12 cellular contexts compared by ENCODE assay signal in the genomic region with DNA sequence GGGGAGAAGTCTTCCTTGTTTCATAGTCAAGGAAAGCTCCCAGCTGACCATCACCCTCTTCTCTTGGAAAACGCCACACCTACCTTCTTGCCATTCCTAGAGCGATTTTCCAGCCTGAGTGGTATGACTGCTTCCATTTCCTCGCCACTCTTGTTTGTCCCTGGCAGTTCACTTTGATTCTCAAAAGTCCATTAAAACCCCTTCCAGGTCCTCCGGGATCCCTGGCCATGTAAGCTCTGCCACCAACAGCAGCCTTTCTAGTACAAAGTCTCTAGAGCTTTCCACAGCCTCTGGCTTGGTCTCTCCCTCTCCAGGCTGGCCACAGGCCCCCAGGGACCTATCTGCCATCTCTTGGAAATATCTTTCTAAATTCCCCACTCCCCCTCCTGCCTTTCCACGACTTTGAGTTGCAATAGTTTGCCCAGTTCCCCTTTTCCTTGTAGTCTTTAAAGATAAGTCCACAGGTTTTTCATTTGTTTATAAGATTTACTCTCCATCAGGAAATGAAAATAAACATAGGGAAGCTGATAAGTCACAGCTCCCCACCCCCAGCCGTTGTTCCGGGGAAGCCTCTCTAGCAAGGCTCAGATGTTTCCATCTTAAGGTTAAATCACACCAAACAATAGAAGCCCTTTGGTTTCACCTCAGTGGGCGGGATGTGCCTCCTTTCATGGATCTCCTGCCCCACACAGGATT. TPM values are rescaled to one million over a fixed set of nuclear protein-coding genes. Genes with fewer than 3 reads are reported as not detected.
DNase-seq lines count a peak whose midpoint lies in the region; ATAC-seq and TF ChIP-seq lines count a peak whose summit lies in the region.
"Had no signal": no experiment of that assay in that cellular context is flagged by ENCODE, and none has a peak within 500 bp of the region (broad histone marks: within the 10 kb centered on the region; RNA-seq: fewer than 3 reads in every experiment).

No MANE protein-coding gene starts in this region.

- no peak for TF ChIP-seq CTCF in HEK293 (tag by site-specific recombination; IDR thresholded peaks at IDR 0.05)
- no peak for TF ChIP-seq CTCF in lower lobe of right lung (IDR thresholded peaks at IDR 0.05)
- no peak for TF ChIP-seq CTCF in GM10248 (IDR thresholded peaks at IDR 0.05; ENCODE audit: control extremely low read depth, extremely low read depth, low read depth, missing control alignments)

- no peak for TF ChIP-seq POLR2A in GM18505 (IDR thresholded peaks at IDR 0.05; ENCODE audit: borderline replicate concordance, extremely low read depth, insufficient read depth, insufficient read length)

- H3K9me3 ChIP-seq in HEK293 (ENCODE audit: control insufficient read depth, insufficient read depth, low read depth, low read length) = no peaks in the 10 kb centered on the region
- no peaks in the 10 kb centered on the region for H3K9me3 ChIP-seq in lower lobe of right lung
- H3K9me3 ChIP-seq: Peyer's patch had no signal

- H3K79me2 ChIP-seq in ACC112 (ENCODE audit: control insufficient read depth, insufficient read depth, low read length, unreplicated experiment) = no peaks in the 10 kb centered on the region

- DNase-seq in UCSD-AML1 (lab: John Stamatoyannopoulos, UW; ENCODE audit: unreplicated experiment) (peak; percentile 25), lower lobe of right lung (no peak), KG1 (lab: John Stamatoyannopoulos, UW) (no peak), GM10248 (ENCODE audit: extremely low spot score) (no peak), NCI-H446 treated with DMSO at 0.1 percent for 48 hours (lab: John Stamatoyannopoulos, UW) (no peak)
- DNase-seq: midbrain, NCI-H1092, WERI-Rb-1 had no signal

- intact Hi-C loops in lower lobe of right lung (cut with DNase I) = no loop called here

- H3K4me1 ChIP-seq in ACC112 (ENCODE audit: control insufficient read depth, insufficient read depth, low read length, unreplicated experiment) = peaks cover 9% of the 10 kb centered on the region
- H3K4me1 ChIP-seq in HEK293 (ENCODE audit: control insufficient read depth, insufficient read depth, low read length) = peaks cover 21% of the 10 kb centered on the region
- H3K4me1 ChIP-seq in lower lobe of right lung = peaks cover 14% of the 10 kb centered on the region
- H3K4me1 ChIP-seq: Peyer's patch had no signal

- H2AFZ ChIP-seq in ACC112 (ENCODE audit: low read length, unreplicated experiment) = peak overlapping the region; percentile 97

- H3K4me3 ChIP-seq in ACC112 (ENCODE audit: low read depth, low read length) (no peak overlapping the region), HEK293 (ENCODE audit: low read depth, low read length) (no peak overlapping the region), lower lobe of right lung (no peak overlapping the region)

- POLR2A ChIA-PET in HEK293 (lab: Yijun Ruan, JAX) (interaction anchor here (0.5 to 1.5 kb wide), 3 partner anchors 26 to 305 kb away, joined by 3 to 5 read pairs (median 3); partner anchors contain the start of gene SINHCAF), GM10248 (lab: Yijun Ruan, JAX) (no interaction called here)

- CTCF ChIA-PET in HEK293 (lab: Yijun Ruan, JAX) (interaction anchor here (0.6 to 1.6 kb wide), 4 partner anchors 34 to 1163 kb away, joined by 3 to 13 read pairs (median 4); no protein-coding TSS in a partner anchor), GM10248 (lab: Yijun Ruan, JAX) (interaction anchor here (1.0 to 1.7 kb wide), 2 partner anchors 31 to 34 kb away, joined by 3 read pairs; no protein-coding TSS in a partner anchor)

- H3K27me3 ChIP-seq in ACC112 (ENCODE audit: insufficient read depth, low read length) = no peaks in the 10 kb centered on the region
- H3K27me3 ChIP-seq in lower lobe of right lung (ENCODE audit: low read depth) = no peaks in the 10 kb centered on the region
- H3K27me3 ChIP-seq: Peyer's patch had no signal

- ATAC-seq in lower lobe of right lung (no peak), GM18505 (IDR thresholded peaks at IDR 0.05; ENCODE audit: unreplicated experiment) (no peak)

- H3K27ac ChIP-seq in ACC112 (ENCODE audit: low read depth, low read length) (no peak overlapping the region), HEK293 (ENCODE audit: extremely low read depth, low read depth, low read length) (peak overlapping the region; percentile 89), lower lobe of right lung (peak overlapping the region; percentile 41)
- H3K27ac ChIP-seq: WERI-Rb-1 had no signal

- H3K36me3 ChIP-seq in ACC112 (ENCODE audit: insufficient read depth, low read length) (no peaks in the 10 kb centered on the region), HEK293 (ENCODE audit: control insufficient read depth in 2 of 2, insufficient read depth in 1 of 2, low read length in 2 of 2) (no peaks in the 10 kb centered on the region), lower lobe of right lung (no peaks in the 10 kb centered on the region)
- H3K36me3 ChIP-seq: Peyer's patch, WERI-Rb-1 had no signal

TF ChIP-seq in HEK293, 187 proteins besides CTCF, POLR2A, EP300 and RAD21 (continues in another document):
- TF ChIP-seq ZNF600 (tag by site-specific recombination; IDR thresholded peaks at IDR 0.05) (peak; percentile 54; the same call in 1 of the 2 replicates), KLF9 (tag by site-specific recombination; IDR thresholded peaks at IDR 0.05; ENCODE audit: low read depth) (peak; percentile 32; the same call in 1 of the 2 replicates), IKZF3 (tag by site-specific recombination; IDR thresholded peaks at IDR 0.05) (peak; percentile 73), ZNF19 (tag by site-specific recombination; IDR thresholded peaks at IDR 0.05; ENCODE audit: low read depth) (no peak), ZNF132 (tag by site-specific recombination; IDR thresholded peaks at IDR 0.05; ENCODE audit: borderline replicate concordance) (no peak), ZFP69B (tag by site-specific recombination; IDR thresholded peaks at IDR 0.05) (0 out of 2 replicates have a peak, but pooled peaks have one; percentile 33), ZNF629 (tag by site-specific recombination; IDR thresholded peaks at IDR 0.05) (no peak), RBAK (tag by site-specific recombination; IDR thresholded peaks at IDR 0.05) (no peak), ZNF580 (tag by site-specific recombination; IDR thresholded peaks at IDR 0.05) (no peak), ZNF214 (tag by site-specific recombination; IDR thresholded peaks at IDR 0.05; ENCODE audit: borderline replicate concordance) (no peak), GFI1B (tag by site-specific recombination; IDR thresholded peaks at IDR 0.05) (peak; percentile 44; the same call in 1 of the 2 replicates), ZNF530 (tag by site-specific recombination; IDR thresholded peaks at IDR 0.05; ENCODE audit: low read depth) (no peak), MZF1 (tag by site-specific recombination; IDR thresholded peaks at IDR 0.05; ENCODE audit: borderline replicate concordance) (peak; percentile 92), HIC1 (tag by site-specific recombination; IDR thresholded peaks at IDR 0.05) (no peak), EGR2 (tag by site-specific recombination; IDR thresholded peaks at IDR 0.05; ENCODE audit: low read depth) (peak; percentile 22; the same call in 1 of the 2 replicates), ZNF624 (tag by site-specific recombination; IDR thresholded peaks at IDR 0.05) (no peak), SCRT2 (tag by site-specific recombination; IDR thresholded peaks at IDR 0.05) (no peak), GLIS1 (tag by site-specific recombination; IDR thresholded peaks at IDR 0.05) (peak; percentile 42), ZNF280D (tag by site-specific recombination; IDR thresholded peaks at IDR 0.05) (no peak), ZNF354C (tag by site-specific recombination; IDR thresholded peaks at IDR 0.05; ENCODE audit: borderline replicate concordance, low read depth) (no peak)

RNA-seq across cellular contexts. Expression of gene SINHCAF, which starts 42.9 kb away (rescaled TPM):
- total RNA-seq in lower lobe of right lung = 45.2 TPM
